ENCODE assay signal across 15 cellular contexts in genomic region chr18:4510709-4511108, GRCh38. TPM values are rescaled to one million over a fixed set of nuclear protein-coding genes. Genes with fewer than 3 reads are reported as not detected.
DNase-seq lines count a peak whose midpoint lies in the region; ATAC-seq, FAIRE-seq and TF ChIP-seq lines count a peak whose summit lies in the region.
"Had no signal": no experiment of that assay in that cellular context is flagged by ENCODE, and none has a peak within 500 bp of the region (broad histone marks: within the 10 kb centered on the region; RNA-seq: fewer than 3 reads in every experiment).

No MANE protein-coding gene starts in this region.

- no peak overlapping the region for H3K27ac Mint-ChIP-seq in H9
- no peak overlapping the region for H3K27ac Mint-ChIP-seq in astrocyte (ENCODE audit: unreplicated experiment)
- H3K27ac Mint-ChIP-seq: brain, IgD-negative memory B cell had no signal

- no peak overlapping the region for H2BK15ac ChIP-seq in H9 (ENCODE audit: low read depth, low read length)

- H3K27me3 Mint-ChIP-seq in H9 (ENCODE audit: low read depth) (peaks cover 2% of the 10 kb centered on the region), astrocyte (ENCODE audit: low read depth, unreplicated experiment) (no peaks in the 10 kb centered on the region)
- H3K27me3 Mint-ChIP-seq: brain, IgD-negative memory B cell had no signal

- peak overlapping the region; percentile 8 for H4K5ac ChIP-seq in H9 (ENCODE audit: insufficient read length, low read depth, low read length)

- no peak overlapping the region for H3T11ph ChIP-seq in H9 (ENCODE audit: low read length)

- TF ChIP-seq CTCF in H9 (conservative IDR thresholded peaks at IDR 0.05) (no peak), astrocyte (IDR thresholded peaks at IDR 0.05; ENCODE audit: insufficient read depth, low read depth, low read length) (no peak), smooth muscle cell (IDR thresholded peaks at IDR 0.05; ENCODE audit: borderline replicate concordance, insufficient read depth, poor library complexity, severe bottlenecking) (no peak)

- no peak overlapping the region for H2AFZ ChIP-seq in H9 (ENCODE audit: low read length)
- no peak overlapping the region for H2AFZ ChIP-seq in astrocyte (ENCODE audit: low read depth, low read length)
- H2AFZ ChIP-seq in smooth muscle cell (ENCODE audit: low read depth), result no peak overlapping the region
- H2AFZ ChIP-seq: PC-9 had no signal

- H3K4me1 Mint-ChIP-seq in H9, result no peaks in the 10 kb centered on the region
- H3K4me1 Mint-ChIP-seq in astrocyte (ENCODE audit: low read depth, unreplicated experiment), result no peaks in the 10 kb centered on the region
- H3K4me1 Mint-ChIP-seq: brain, IgD-negative memory B cell had no signal

- peak overlapping the region; percentile 5; the same call in 1 of the 2 replicates for H3K14ac ChIP-seq in H9 (ENCODE audit: insufficient read depth, low read length)

- H3K4me3 ChIP-seq in astrocyte (ENCODE audit: insufficient read depth, low read depth, low read length) (no peak overlapping the region), smooth muscle cell (no peak overlapping the region)
- H3K4me3 ChIP-seq: PC-9, sigmoid colon had no signal

- no peak overlapping the region for H2AK5ac ChIP-seq in H9 (ENCODE audit: insufficient read length, low read length)

- H3K36me3 Mint-ChIP-seq in H9 (ENCODE audit: insufficient read depth in 1 of 3, low read depth in 3 of 3) (peaks cover 2 to 10% (median 5%) of the 10 kb centered on the region in 3 experiments; a peak in 6 of 7 replicates), astrocyte (ENCODE audit: low read depth, unreplicated experiment) (no peaks in the 10 kb centered on the region)
- H3K36me3 Mint-ChIP-seq: brain, IgD-negative memory B cell had no signal

- H3K9me3 ChIP-seq in H9 (ENCODE audit: control insufficient read depth, low read depth, low read length) (no peaks in the 10 kb centered on the region), astrocyte (ENCODE audit: insufficient read depth, low read depth, low read length) (peaks cover 6% of the 10 kb centered on the region), smooth muscle cell (replicated peaks; ENCODE audit: low read depth) (no peaks in the 10 kb centered on the region)

- H3K56ac ChIP-seq in H9 (ENCODE audit: insufficient read length, low read depth, low read length), result no peak overlapping the region

- H2BK20ac ChIP-seq in H9 (ENCODE audit: low read depth, low read length, poor library complexity, severe bottlenecking), result no peak overlapping the region

- H3K23me2 ChIP-seq in H9 (ENCODE audit: insufficient read length, low read depth, low read length, poor library complexity, severe bottlenecking), result no peaks in the 10 kb centered on the region

- H2BK12ac ChIP-seq in H9 (ENCODE audit: insufficient read length, low read depth, low read length), result no peak overlapping the region

- H2BK5ac ChIP-seq in H9 (ENCODE audit: insufficient read length, low read length), result no peak overlapping the region

- H3K79me2 ChIP-seq in H9 (ENCODE audit: insufficient read depth, low read length), result no peaks in the 10 kb centered on the region
- H3K79me2 ChIP-seq in astrocyte (ENCODE audit: insufficient read depth, low read length), result no peaks in the 10 kb centered on the region
- no peaks in the 10 kb centered on the region for H3K79me2 ChIP-seq in smooth muscle cell (ENCODE audit: low read depth)

- H3F3A ChIP-seq in smooth muscle cell (ENCODE audit: low read depth), result no peaks in the 10 kb centered on the region

- H4K8ac ChIP-seq in H9 (replicated peaks; ENCODE audit: insufficient read length, low read depth, low read length), result no peak overlapping the region

- DNase-seq in H9, result peak; percentile 61
- peak; percentile 6 for DNase-seq in astrocyte (ENCODE audit: low read depth)
- peak; percentile 22 for DNase-seq in glomerular visceral epithelial cell (ENCODE audit: extremely low spot score)
- DNase-seq in smooth muscle cell (lab: John Stamatoyannopoulos, UW; ENCODE audit: unreplicated experiment), result peak; percentile 33
- no peak for DNase-seq in DMS114 treated with DMSO at 0.1 percent for 48 hours (lab: John Stamatoyannopoulos, UW; ENCODE audit: unreplicated experiment)
- DNase-seq: NCI-H2029, PC-9, sigmoid colon, T1000 had no signal

- peak; percentile 73 for FAIRE-seq in astrocyte (lab: Jason Lieb, UNC)
- FAIRE-seq: frontal cortex, GM18507 had no signal

- H3K79me1 ChIP-seq in H9 (ENCODE audit: insufficient read depth, low read depth, low read length, poor library complexity, severe bottlenecking), result no peaks in the 10 kb centered on the region

- H3K18ac ChIP-seq in H9 (ENCODE audit: insufficient read length, low read depth, low read length), result peak overlapping the region; percentile 43

- no peak overlapping the region for H2BK120ac ChIP-seq in H9 (ENCODE audit: low read depth, low read length, poor library complexity, severe bottlenecking)

- no peak overlapping the region for H3K23ac ChIP-seq in H9 (ENCODE audit: insufficient read length, low read depth, low read length)

- H4K20me1 ChIP-seq in H9 (ENCODE audit: control insufficient read depth, insufficient read depth, insufficient read length), result no peaks in the 10 kb centered on the region
- H4K20me1 ChIP-seq in astrocyte (ENCODE audit: insufficient read depth, low read length), result no peaks in the 10 kb centered on the region
- H4K20me1 ChIP-seq in smooth muscle cell (ENCODE audit: low read depth), result no peaks in the 10 kb centered on the region

- H4K91ac ChIP-seq in H9 (ENCODE audit: insufficient read length, low read depth, low read length), result no peak overlapping the region

- H3K9ac ChIP-seq in H9 (ENCODE audit: extremely low read depth, insufficient read length, low read length) (no peak overlapping the region), astrocyte (ENCODE audit: low read length) (no peak overlapping the region), smooth muscle cell (ENCODE audit: low read depth) (no peak overlapping the region)

- H3K4me2 ChIP-seq in H9 (ENCODE audit: insufficient read depth, insufficient read length, low read length), result no peak overlapping the region
- H3K4me2 ChIP-seq in astrocyte (ENCODE audit: low read length), result no peak overlapping the region
- H3K4me2 ChIP-seq in smooth muscle cell, result no peak overlapping the region
- H3K4me2 ChIP-seq: PC-9 had no signal

- H3K4me1 ChIP-seq in H9 (ENCODE audit: insufficient read depth, low read length), result no peaks in the 10 kb centered on the region
- H3K4me1 ChIP-seq in astrocyte (ENCODE audit: insufficient read depth, low read length), result no peaks in the 10 kb centered on the region
- no peaks in the 10 kb centered on the region for H3K4me1 ChIP-seq in smooth muscle cell (ENCODE audit: low read depth)
- H3K4me1 ChIP-seq: sigmoid colon had no signal

- H3K27me3 ChIP-seq in H9 (ENCODE audit: insufficient read depth, low read length), result no peaks in the 10 kb centered on the region
- no peaks in the 10 kb centered on the region for H3K27me3 ChIP-seq in astrocyte (ENCODE audit: insufficient read depth, low read length)
- no peaks in the 10 kb centered on the region for H3K27me3 ChIP-seq in smooth muscle cell (ENCODE audit: low read depth)
- H3K27me3 ChIP-seq: sigmoid colon had no signal

- ATAC-seq in GM19395 (IDR thresholded peaks at IDR 0.05; ENCODE audit: unreplicated experiment) (no peak), GM21529 (IDR thresholded peaks at IDR 0.05; ENCODE audit: unreplicated experiment) (no peak)

- H3K27ac ChIP-seq in H9 (ENCODE audit: insufficient read length, low read depth, low read length) (no peak overlapping the region), astrocyte (ENCODE audit: low read depth, low read length) (no peak overlapping the region), smooth muscle cell (ENCODE audit: low read depth) (no peak overlapping the region)
- H3K27ac ChIP-seq: PC-9, sigmoid colon had no signal

- H3K36me3 ChIP-seq in astrocyte (ENCODE audit: insufficient read depth, low read length) (no peaks in the 10 kb centered on the region), smooth muscle cell (ENCODE audit: low read depth) (no peaks in the 10 kb centered on the region)
- H3K36me3 ChIP-seq: sigmoid colon had no signal

- H3K9me3 Mint-ChIP-seq in H9 (peaks cover 4 to 6% of the 10 kb centered on the region in 2 experiments; a peak in 4 of 5 replicates), astrocyte (ENCODE audit: unreplicated experiment) (no peaks in the 10 kb centered on the region)

- H3K4ac ChIP-seq in H9 (ENCODE audit: low read depth, low read length), result peak overlapping the region; percentile 55; the same call in 1 of the 2 replicates

- no peak overlapping the region for H3K4me3 Mint-ChIP-seq in H9
- no peak overlapping the region for H3K4me3 Mint-ChIP-seq in astrocyte (ENCODE audit: unreplicated experiment)
- H3K4me3 Mint-ChIP-seq: brain, IgD-negative memory B cell had no signal

RNA-seq across cellular contexts. Expression of gene DLGAP1, which starts 55.6 kb away (rescaled TPM):
- total RNA-seq in H9 (2021), result 20.0 and 23.2 TPM in 2 replicates
- total RNA-seq in astrocyte, result 2.3 and 2.4 TPM in 2 replicates
- total RNA-seq in smooth muscle cell, result 6.1 and 11.3 TPM in 2 replicates
- 2.6 and 8.6 TPM in 2 replicates for polyA plus RNA-seq in smooth muscle cell
- total RNA-seq: PC-9 had no signal
- polyA plus RNA-seq: IgD-negative memory B cell had no signal
